13 cellular contexts compared by ENCODE assay signal in the genomic region with DNA sequence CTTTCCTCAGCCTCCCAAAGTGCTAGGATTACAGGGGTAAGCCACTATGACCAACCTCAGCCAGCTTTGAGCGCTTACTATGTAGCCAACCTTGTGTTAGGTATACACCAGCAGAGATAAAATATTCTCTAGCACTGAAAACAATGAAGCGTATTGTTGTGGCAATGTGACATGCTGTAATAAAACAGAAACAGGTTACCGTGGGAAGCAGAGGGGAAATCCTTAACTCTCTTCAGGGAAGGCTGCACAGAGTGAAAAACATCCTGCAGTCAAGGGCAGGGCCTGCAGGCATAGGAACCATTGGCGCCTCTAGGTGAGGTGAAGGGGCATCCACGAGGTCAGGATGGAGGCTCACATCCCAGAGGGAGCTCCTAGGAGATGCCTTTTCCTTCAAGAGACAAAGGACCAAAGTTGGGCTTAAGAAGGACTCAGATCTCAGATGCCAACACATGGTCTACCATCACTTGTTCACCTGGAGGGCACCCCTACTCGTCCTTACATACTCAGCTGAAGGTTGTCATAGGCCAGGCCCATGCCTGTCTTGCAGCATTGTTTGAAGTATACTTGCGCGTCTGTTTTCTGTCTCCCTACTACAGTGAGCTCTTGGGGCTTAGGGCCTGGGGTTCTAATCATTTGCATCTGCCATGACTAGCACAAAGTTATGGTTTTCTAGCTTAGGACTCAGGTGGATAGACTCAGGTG. TPM values are rescaled to one million over a fixed set of nuclear protein-coding genes. Genes with fewer than 3 reads are reported as not detected.
DNase-seq lines count a peak whose midpoint lies in the region; ATAC-seq and TF ChIP-seq lines count a peak whose summit lies in the region.
"Had no signal": no experiment of that assay in that cellular context is flagged by ENCODE, and none has a peak within 500 bp of the region (broad histone marks: within the 10 kb centered on the region; RNA-seq: fewer than 3 reads in every experiment).

No MANE protein-coding gene starts in this region.

- H3K4me1 ChIP-seq in mucosa of stomach (ENCODE audit: control insufficient read depth, insufficient read depth, low read length): peaks cover 51% of the 10 kb centered on the region

- H3K36me3 ChIP-seq in mucosa of stomach (ENCODE audit: control insufficient read depth, insufficient read depth, low read length): no peaks in the 10 kb centered on the region
- H3K36me3 ChIP-seq: BE2C had no signal

- TF ChIP-seq CTCF in 22Rv1 (IDR thresholded peaks at IDR 0.05): no peak
- TF ChIP-seq CTCF in GM20000 (IDR thresholded peaks at IDR 0.05; ENCODE audit: extremely low read depth, missing control alignments): no peak

- H3K9me3 ChIP-seq in mucosa of stomach (ENCODE audit: control insufficient read depth, low read length): no peaks in the 10 kb centered on the region
- H3K9me3 ChIP-seq: BE2C, tibial artery had no signal

- H3K4me3 ChIP-seq in mucosa of stomach (ENCODE audit: low read length): no peak overlapping the region
- H3K4me3 ChIP-seq: tibial artery had no signal

- DNase-seq in GM20000 (ENCODE audit: low spot score) (peak; percentile 30), NCI-H2171 treated with DMSO at 0.1 percent for 48 hours (lab: John Stamatoyannopoulos, UW) (no peak), NCI-H2227 (lab: John Stamatoyannopoulos, UW; ENCODE audit: unreplicated experiment) (no peak), 8988T (no peak)
- DNase-seq in activated naive CD4-positive, alpha-beta T cell treated with anti-CD3 and anti-CD28 coated beads, Interleukin-2, amount 50 U/mL, for 72 hours (ENCODE audit: low spot score in 2 of 2): no peak
- DNase-seq: amniotic stem cell; BE2C; NCI-H1436; stimulated activated CD4-positive, alpha-beta T cell treated with anti-CD3 and anti-CD28 coated beads, Interleukin-2, amount 100 ng/mL, for 48 hours had no signal

- H3K36me3 Mint-ChIP-seq in activated naive CD4-positive, alpha-beta T cell treated with anti-CD3 and anti-CD28 coated beads, Interleukin-2, amount 50 U/mL, for 72 hours: no peaks in the 10 kb centered on the region

- H3K9me3 Mint-ChIP-seq in activated naive CD4-positive, alpha-beta T cell treated with anti-CD3 and anti-CD28 coated beads, Interleukin-2, amount 50 U/mL, for 72 hours: no peaks in the 10 kb centered on the region

- H3K27ac Mint-ChIP-seq in activated naive CD4-positive, alpha-beta T cell treated with anti-CD3 and anti-CD28 coated beads, Interleukin-2, amount 50 U/mL, for 72 hours: peak overlapping the region; percentile 84 to 88

- peak; percentile 67 to 77 for ATAC-seq in activated naive CD4-positive, alpha-beta T cell treated with anti-CD3 and anti-CD28 coated beads, Interleukin-2, amount 50 U/mL, for 72 hours
- no peak for ATAC-seq in GM19463 (IDR thresholded peaks at IDR 0.05; ENCODE audit: unreplicated experiment)

- H3K27ac ChIP-seq in 22Rv1: peak overlapping the region; percentile 90
- H3K27ac ChIP-seq: tibial artery had no signal

- H3K9ac ChIP-seq in mucosa of stomach (ENCODE audit: low read length): peak overlapping the region; percentile 3

- no peaks in the 10 kb centered on the region for H3K27me3 ChIP-seq in mucosa of stomach (ENCODE audit: control insufficient read depth, insufficient read depth, low read length)
- H3K27me3 ChIP-seq: BE2C, tibial artery had no signal

RNA-seq across cellular contexts. Expression of a gene that starts 7.9 kb away (rescaled TPM):
- total RNA-seq in activated naive CD4-positive, alpha-beta T cell treated with anti-CD3 and anti-CD28 coated beads, Interleukin-2, amount 50 U/mL, for 72 hours: 10 to 100 TPM; 49.9 to 57.2 TPM

RNA-seq across cellular contexts. Expression of a gene that starts 28.0 kb away (rescaled TPM):
- total RNA-seq in activated naive CD4-positive, alpha-beta T cell treated with anti-CD3 and anti-CD28 coated beads, Interleukin-2, amount 50 U/mL, for 72 hours: under 1 TPM in 1 of 2 donors, not detected in 1; 0.89 TPM

RNA-seq across cellular contexts. Expression of a gene that starts 42.1 kb away (rescaled TPM):
- 10 to 100 TPM; 11.6 to 16.5 TPM for total RNA-seq in activated naive CD4-positive, alpha-beta T cell treated with anti-CD3 and anti-CD28 coated beads, Interleukin-2, amount 50 U/mL, for 72 hours

RNA-seq across cellular contexts. Expression of a gene that starts 46.4 kb away (rescaled TPM):
- 10 to 100 TPM; 35.6 to 53.7 TPM for total RNA-seq in activated naive CD4-positive, alpha-beta T cell treated with anti-CD3 and anti-CD28 coated beads, Interleukin-2, amount 50 U/mL, for 72 hours

RNA-seq across cellular contexts. Expression of a gene that starts 56.3 kb away (rescaled TPM):
- total RNA-seq in activated naive CD4-positive, alpha-beta T cell treated with anti-CD3 and anti-CD28 coated beads, Interleukin-2, amount 50 U/mL, for 72 hours: 100 to 1,000 TPM; 238 to 253 TPM
